In the genomic region with DNA sequence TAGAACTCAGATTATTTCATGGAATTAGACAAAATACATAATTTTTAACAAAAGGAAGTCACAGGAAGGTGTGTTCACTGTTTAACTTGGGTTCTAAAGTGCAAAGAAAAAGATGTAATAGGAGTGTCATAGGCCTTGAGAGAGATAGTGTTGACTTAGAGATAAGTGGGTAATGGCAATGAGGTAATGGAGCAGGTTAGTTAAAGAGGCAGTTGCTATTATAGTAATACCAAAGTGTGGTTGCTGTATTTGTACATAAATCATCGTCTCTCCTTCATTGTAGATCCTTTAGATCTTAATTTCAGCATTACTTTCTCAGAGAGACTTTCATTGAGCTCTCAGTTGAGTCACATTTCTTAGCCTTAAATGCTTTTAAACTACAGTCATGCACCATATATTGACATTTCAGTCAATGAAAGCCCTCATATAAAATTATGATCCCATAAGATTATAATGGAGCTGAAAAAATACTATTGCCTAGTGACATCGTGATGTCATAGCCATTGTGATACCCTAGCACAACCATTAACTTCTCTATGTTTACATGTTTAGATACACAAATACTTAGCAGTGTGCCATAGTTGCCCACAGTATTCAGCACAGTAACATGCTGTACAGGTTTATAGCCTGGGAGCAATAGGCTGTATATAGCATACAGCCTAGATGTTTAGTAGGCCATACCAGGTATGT, we compare ENCODE assay signal across 21 cellular contexts.
A peak's percentile ranks its signal among the peaks of the same experiment; 100 is the strongest.
DNase-seq lines count a peak whose midpoint lies in the region; ATAC-seq and TF ChIP-seq lines count a peak whose summit lies in the region.
"Had no signal": no experiment of that assay in that cellular context is flagged by ENCODE, and none has a peak within 500 bp of the region (broad histone marks: within the 10 kb centered on the region; RNA-seq: fewer than 3 reads in every experiment).

No MANE protein-coding gene starts in this region.

- H3K36me3 ChIP-seq in HEK293 (ENCODE audit: control insufficient read depth in 2 of 2, insufficient read depth in 1 of 2, low read length in 2 of 2) (no peaks in the 10 kb centered on the region), mucosa of descending colon (ENCODE audit: low read depth) (no peaks in the 10 kb centered on the region), stomach (no peaks in the 10 kb centered on the region)
- H3K36me3 ChIP-seq: breast epithelium, left ventricle myocardium inferior, tibial artery had no signal

- no peak for TF ChIP-seq EP300 in stomach (IDR thresholded peaks at IDR 0.05)

- no peak for TF ChIP-seq POLR2A in stomach (IDR thresholded peaks at IDR 0.05)

- H3K27ac ChIP-seq in HEK293 (ENCODE audit: extremely low read depth, low read depth, low read length) (no peak overlapping the region), stomach (no peak overlapping the region)
- H3K27ac ChIP-seq: breast epithelium, coronary artery, left ventricle myocardium inferior, psoas muscle, tibial artery, VCaP had no signal

- CTCF ChIA-PET in HEK293 (lab: Yijun Ruan, JAX) = no interaction called here

- POLR2A ChIA-PET in HEK293 (lab: Yijun Ruan, JAX) = no interaction called here

- DNase-seq in NCI-H1930 (lab: John Stamatoyannopoulos, UW) (peak; percentile 23 to 58), NCI-H774 (lab: John Stamatoyannopoulos, UW) (peak; percentile 48), mucosa of descending colon (no peak), stomach (no peak), H4 (ENCODE audit: low spot score) (no peak), activated T-cell treated with anti-CD3 and anti-CD28 coated beads for 4 hours (no peak)
- DNase-seq: activated CD8-positive, alpha-beta memory T cell treated with anti-CD3 and anti-CD28 coated beads, Interleukin-2, amount 50 U/mL, for 48 hours; activated effector memory CD4-positive, alpha-beta T cell treated with anti-CD3 and anti-CD28 coated beads, Interleukin-2, amount 50 U/mL, for 16 hours; CD8-positive, alpha-beta T cell; head of caudate nucleus; KG1; left ventricle myocardium inferior; NCI-H526 treated with DMSO at 0.1 percent for 48 hours; psoas muscle; stimulated activated naive CD4-positive, alpha-beta T cell treated with Interleukin-2 at 50 U/mL for 16 hours; T-helper 17 cell; tibial artery had no signal

- peak; percentile 59 for ATAC-seq in mucosa of descending colon
- ATAC-seq: CD8-positive, alpha-beta T cell; psoas muscle; T-helper 17 cell had no signal

- no peak for TF ChIP-seq CTCF in HEK293 (tag by site-specific recombination; IDR thresholded peaks at IDR 0.05)
- no peak for TF ChIP-seq CTCF in mucosa of descending colon (IDR thresholded peaks at IDR 0.05)
- TF ChIP-seq CTCF in stomach (IDR thresholded peaks at IDR 0.05) = no peak

- 65 to 72% (median 69%) methylated on average over 2 of the region's 2 CpGs for WGBS in stomach, 5 donors

- H3K9me3 ChIP-seq in HEK293 (ENCODE audit: control insufficient read depth, insufficient read depth, low read depth, low read length) (no peaks in the 10 kb centered on the region), mucosa of descending colon (no peaks in the 10 kb centered on the region), stomach (no peaks in the 10 kb centered on the region)
- H3K9me3 ChIP-seq: breast epithelium, left ventricle myocardium inferior, psoas muscle, tibial artery had no signal

- H3K27me3 ChIP-seq in stomach = no peaks in the 10 kb centered on the region
- H3K27me3 ChIP-seq: breast epithelium, tibial artery had no signal

- intact Hi-C loops in mucosa of descending colon (cut with DNase I, micrococcal nuclease) (no loop called here), stomach (cut with DNase I; ENCODE audit: low total_unique reads) (no loop called here)

- H3K4me1 ChIP-seq in HEK293 (ENCODE audit: control insufficient read depth, insufficient read depth, low read length) = peaks cover 7% of the 10 kb centered on the region; the same call in 1 of the 2 replicates
- no peaks in the 10 kb centered on the region for H3K4me1 ChIP-seq in mucosa of descending colon (ENCODE audit: low read depth)
- peaks cover 4 to 20% (median 10%) of the 10 kb centered on the region in 4 donors for H3K4me1 ChIP-seq in stomach
- H3K4me1 ChIP-seq: breast epithelium, psoas muscle had no signal

- H3K4me3 ChIP-seq in HEK293 (ENCODE audit: low read depth, low read length) = no peak overlapping the region
- H3K4me3 ChIP-seq in mucosa of descending colon = no peak overlapping the region
- H3K4me3 ChIP-seq in stomach = no peak overlapping the region
- H3K4me3 ChIP-seq: breast epithelium, coronary artery, left ventricle myocardium inferior, psoas muscle, tibial artery had no signal

TF ChIP-seq in HEK293, 187 proteins besides CTCF, POLR2A, EP300 and RAD21 (continues in another document):
- TF ChIP-seq ZNF660 (tag by site-specific recombination; IDR thresholded peaks at IDR 0.05) (no peak), ZNF366 (tag by site-specific recombination; conservative IDR thresholded peaks at IDR 0.05) (peak; percentile 21; the same call in 1 of the 2 replicates), ZNF335 (tag by site-specific recombination; conservative IDR thresholded peaks at IDR 0.05) (no peak), ZXDB (tag by site-specific recombination; IDR thresholded peaks at IDR 0.05) (peak; percentile 56; the same call in 1 of the 2 replicates), ZNF843 (tag by site-specific recombination; IDR thresholded peaks at IDR 0.05) (peak; percentile 69; the same call in 1 of the 2 replicates), ZNF2 (tag by site-specific recombination; IDR thresholded peaks at IDR 0.05) (0 out of 2 replicates have a peak, but pooled peaks have one; percentile 30), ZNF629 (tag by site-specific recombination; IDR thresholded peaks at IDR 0.05) (peak; percentile 69), ZNF223 (tag by site-specific recombination; IDR thresholded peaks at IDR 0.05) (no peak), ZIC2 (tag by site-specific recombination; IDR thresholded peaks at IDR 0.05) (no peak), ZNF658 (tag by site-specific recombination; IDR thresholded peaks at IDR 0.05) (no peak), ZNF514 (tag by site-specific recombination; IDR thresholded peaks at IDR 0.05) (no peak), ZNF112 (tag by site-specific recombination; IDR thresholded peaks at IDR 0.05) (no peak), ZNF433 (tag by site-specific recombination; IDR thresholded peaks at IDR 0.05; ENCODE audit: low read depth) (no peak), PRDM1 (tag by site-specific recombination; IDR thresholded peaks at IDR 0.05) (no peak), ZNF548 (tag by site-specific recombination; IDR thresholded peaks at IDR 0.05) (no peak), FEZF1 (tag by site-specific recombination; IDR thresholded peaks at IDR 0.05) (peak; percentile 70)
- TF ChIP-seq, protein P1, sequence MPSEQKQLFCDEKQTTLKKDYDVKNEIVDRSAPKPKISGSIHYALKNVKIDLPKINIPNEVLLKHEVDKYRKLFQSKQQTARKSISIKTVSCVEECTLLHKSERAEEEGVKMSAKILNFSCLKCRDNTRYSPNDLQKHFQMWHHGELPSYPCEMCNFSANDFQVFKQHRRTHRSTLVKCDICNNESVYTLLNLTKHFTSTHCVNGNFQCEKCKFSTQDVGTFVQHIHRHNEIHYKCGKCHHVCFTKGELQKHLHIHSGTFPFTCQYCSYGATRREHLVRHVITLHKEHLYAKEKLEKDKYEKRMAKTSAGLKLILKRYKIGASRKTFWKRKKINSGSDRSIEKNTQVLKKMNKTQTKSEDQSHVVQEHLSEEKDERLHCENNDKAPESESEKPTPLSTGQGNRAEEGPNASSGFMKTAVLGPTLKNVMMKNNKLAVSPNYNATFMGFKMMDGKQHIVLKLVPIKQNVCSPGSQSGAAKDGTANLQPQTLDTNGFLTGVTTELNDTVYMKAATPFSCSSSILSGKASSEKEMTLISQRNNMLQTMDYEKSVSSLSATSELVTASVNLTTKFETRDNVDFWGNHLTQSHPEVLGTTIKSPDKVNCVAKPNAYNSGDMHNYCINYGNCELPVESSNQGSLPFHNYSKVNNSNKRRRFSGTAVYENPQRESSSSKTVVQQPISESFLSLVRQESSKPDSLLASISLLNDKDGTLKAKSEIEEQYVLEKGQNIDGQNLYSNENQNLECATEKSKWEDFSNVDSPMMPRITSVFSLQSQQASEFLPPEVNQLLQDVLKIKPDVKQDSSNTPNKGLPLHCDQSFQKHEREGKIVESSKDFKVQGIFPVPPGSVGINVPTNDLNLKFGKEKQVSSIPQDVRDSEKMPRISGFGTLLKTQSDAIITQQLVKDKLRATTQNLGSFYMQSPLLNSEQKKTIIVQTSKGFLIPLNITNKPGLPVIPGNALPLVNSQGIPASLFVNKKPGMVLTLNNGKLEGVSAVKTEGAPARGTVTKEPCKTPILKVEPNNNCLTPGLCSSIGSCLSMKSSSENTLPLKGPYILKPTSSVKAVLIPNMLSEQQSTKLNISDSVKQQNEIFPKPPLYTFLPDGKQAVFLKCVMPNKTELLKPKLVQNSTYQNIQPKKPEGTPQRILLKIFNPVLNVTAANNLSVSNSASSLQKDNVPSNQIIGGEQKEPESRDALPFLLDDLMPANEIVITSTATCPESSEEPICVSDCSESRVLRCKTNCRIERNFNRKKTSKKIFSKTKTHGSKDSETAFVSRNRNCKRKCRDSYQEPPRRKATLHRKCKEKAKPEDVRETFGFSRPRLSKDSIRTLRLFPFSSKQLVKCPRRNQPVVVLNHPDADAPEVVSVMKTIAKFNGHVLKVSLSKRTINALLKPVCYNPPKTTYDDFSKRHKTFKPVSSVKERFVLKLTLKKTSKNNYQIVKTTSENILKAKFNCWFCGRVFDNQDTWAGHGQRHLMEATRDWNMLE (tag by site-specific recombination; conservative IDR thresholded peaks at IDR 0.05; ENCODE audit: low read depth) = no peak
- TF ChIP-seq, protein P2, sequence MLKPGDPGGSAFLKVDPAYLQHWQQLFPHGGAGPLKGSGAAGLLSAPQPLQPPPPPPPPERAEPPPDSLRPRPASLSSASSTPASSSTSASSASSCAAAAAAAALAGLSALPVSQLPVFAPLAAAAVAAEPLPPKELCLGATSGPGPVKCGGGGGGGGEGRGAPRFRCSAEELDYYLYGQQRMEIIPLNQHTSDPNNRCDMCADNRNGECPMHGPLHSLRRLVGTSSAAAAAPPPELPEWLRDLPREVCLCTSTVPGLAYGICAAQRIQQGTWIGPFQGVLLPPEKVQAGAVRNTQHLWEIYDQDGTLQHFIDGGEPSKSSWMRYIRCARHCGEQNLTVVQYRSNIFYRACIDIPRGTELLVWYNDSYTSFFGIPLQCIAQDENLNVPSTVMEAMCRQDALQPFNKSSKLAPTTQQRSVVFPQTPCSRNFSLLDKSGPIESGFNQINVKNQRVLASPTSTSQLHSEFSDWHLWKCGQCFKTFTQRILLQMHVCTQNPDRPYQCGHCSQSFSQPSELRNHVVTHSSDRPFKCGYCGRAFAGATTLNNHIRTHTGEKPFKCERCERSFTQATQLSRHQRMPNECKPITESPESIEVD (tag by site-specific recombination; IDR thresholded peaks at IDR 0.05) = peak; percentile 78

Comparison
In these comparisons a context has a peak if more than half of its experiments do, and no peak if none do; other contexts are left out.
1. DNase-seq: peak in NCI-H1930 (2 of 2) and NCI-H774 (single experiment); none in mucosa of descending colon (0 of 3), stomach (single experiment), H4 (single experiment) and activated T-cell treated with anti-CD3 and anti-CD28 coated beads for 4 hours (single experiment).